10 cellular contexts compared by ENCODE assay signal in genomic region chr4:54784188-54784671, GRCh38.
DNase-seq lines count a peak whose midpoint lies in the region; ATAC-seq and TF ChIP-seq lines count a peak whose summit lies in the region.
"Had no signal": no experiment of that assay in that cellular context is flagged by ENCODE, and none has a peak within 500 bp of the region (broad histone marks: within the 10 kb centered on the region; RNA-seq: fewer than 3 reads in every experiment).

No MANE protein-coding gene starts in this region.

- H3K36me3 ChIP-seq in upper lobe of left lung, result no peaks in the 10 kb centered on the region

- intact Hi-C loops in dorsolateral prefrontal cortex (cut with DNase I), result loop anchor here (5.0 to 10.0 kb wide), 5 partner anchors 42 to 129 kb away; partner anchors contain the start of gene KIT (in 2 of the 2)

- TF ChIP-seq POLR2A in upper lobe of left lung (IDR thresholded peaks at IDR 0.05) (no peak), GM18505 (IDR thresholded peaks at IDR 0.05; ENCODE audit: borderline replicate concordance, extremely low read depth, insufficient read depth, insufficient read length) (no peak)

- peak in 4 of 56 donors; percentile 14 to 35 (median 20) for TF ChIP-seq CTCF in dorsolateral prefrontal cortex (IDR thresholded peaks at IDR 0.05 in 54 of 56, conservative IDR thresholded peaks at IDR 0.05 in 2 of 56; ENCODE audit: low read depth in 1 of 56, partially characterized antibody in 56 of 56)
- TF ChIP-seq CTCF in upper lobe of left lung (IDR thresholded peaks at IDR 0.05), result no peak

- peaks cover 8 to 14% (median 11%) of the 10 kb centered on the region in 4 donors for H3K4me1 ChIP-seq in upper lobe of left lung

- H3K4me3 ChIP-seq in dorsolateral prefrontal cortex (peak overlapping the region in 16 of 59 donors; percentile 1 to 36 (median 14)), upper lobe of left lung (no peak overlapping the region)

- H3K27ac ChIP-seq in dorsolateral prefrontal cortex (peak overlapping the region; percentile 40 to 94 (median 82)), upper lobe of left lung (peak overlapping the region in 2 of 4 donors; percentile 24 to 50)

- ATAC-seq in upper lobe of left lung (ENCODE audit: low FRiP score in 2 of 2) (peak; percentile 71 to 90), GM19035 (IDR thresholded peaks at IDR 0.05; ENCODE audit: unreplicated experiment) (no peak), GM18505 (IDR thresholded peaks at IDR 0.05; ENCODE audit: unreplicated experiment) (no peak), HG02884 (IDR thresholded peaks at IDR 0.05; ENCODE audit: unreplicated experiment) (no peak)
- ATAC-seq: activated T-cell treated with anti-CD3 and anti-CD28 coated beads, Interleukin-2, amount 50 U/mL, for 4 hours had no signal

- peak in 1 of 4 donors; percentile 46 for TF ChIP-seq EP300 in upper lobe of left lung (IDR thresholded peaks at IDR 0.05)

- WGBS in upper lobe of left lung, 2 donors, result 41 to 45% methylated on average over 11 to 13 of the region's 13 CpGs

- no peaks in the 10 kb centered on the region for H3K9me3 ChIP-seq in upper lobe of left lung

- peak; percentile 19 for DNase-seq in NCI-H2227 (lab: John Stamatoyannopoulos, UW; ENCODE audit: unreplicated experiment)
- DNase-seq in dorsolateral prefrontal cortex, result peak; percentile 11 to 90 (median 80)
- DNase-seq in middle frontal gyrus (ENCODE audit: extremely low spot score, low spot score), result peak; percentile 67
- peak; percentile 60 to 87 for DNase-seq in upper lobe of left lung
- no peak for DNase-seq in Kasumi-1 (lab: John Stamatoyannopoulos, UW)
- DNase-seq: activated T-cell treated with anti-CD3 and anti-CD28 coated beads, Interleukin-2, amount 50 U/mL, for 4 hours; kidney glomerular epithelial cell had no signal

- no peaks in the 10 kb centered on the region for H3K27me3 ChIP-seq in dorsolateral prefrontal cortex
- no peaks in the 10 kb centered on the region for H3K27me3 ChIP-seq in upper lobe of left lung

Comparison
In these comparisons a context has a peak if more than half of its experiments do, and no peak if none do; other contexts are left out.
1. DNase-seq: peak in NCI-H2227 (single experiment), dorsolateral prefrontal cortex (10 of 10), middle frontal gyrus (single experiment) and upper lobe of left lung (2 of 2); none in Kasumi-1 (0 of 2).
2. ATAC-seq: peak in upper lobe of left lung (2 of 2); none in GM19035 (single experiment), GM18505 (single experiment) and HG02884 (single experiment).